Comparison of ENCODE assay signal across 25 cellular contexts in the genomic region with DNA sequence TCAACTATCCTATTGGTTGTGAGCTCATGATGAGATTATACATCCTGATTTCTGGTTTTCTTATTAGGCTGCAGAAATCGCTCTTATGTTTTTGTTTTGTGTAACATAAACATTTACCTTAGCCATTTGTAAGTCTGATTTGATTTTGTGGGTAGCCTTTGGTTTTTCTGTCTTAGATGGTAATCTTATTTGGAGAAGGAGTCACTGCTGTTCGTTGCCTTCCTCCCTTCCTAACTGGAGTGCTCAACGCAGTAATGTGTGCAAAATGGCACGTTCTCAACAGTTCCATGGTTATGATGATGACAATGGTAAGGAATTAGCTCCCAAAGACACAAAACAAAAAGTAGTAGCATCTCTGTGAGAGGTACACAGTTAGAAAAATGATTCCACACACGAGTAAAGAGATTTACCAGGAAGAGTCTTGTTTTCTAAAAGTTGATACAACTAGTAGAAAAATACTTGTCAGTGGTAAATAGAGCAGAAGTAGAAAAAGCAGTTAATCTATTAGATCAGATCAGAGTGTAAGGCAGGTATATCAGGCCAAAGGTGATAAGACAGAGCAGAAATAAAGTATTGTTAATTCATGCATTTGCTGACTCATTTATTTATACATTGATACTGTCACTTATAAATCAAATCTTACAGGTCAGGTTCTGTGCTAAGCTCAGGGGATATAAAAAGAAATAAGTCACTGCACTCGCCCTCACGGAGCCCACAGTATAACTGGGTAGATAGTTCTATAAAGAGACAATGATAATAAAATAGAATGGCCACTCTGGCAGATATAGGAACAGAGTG.
DNase-seq lines count a peak whose midpoint lies in the region; ATAC-seq, FAIRE-seq and TF ChIP-seq lines count a peak whose summit lies in the region.
"Had no signal": no experiment of that assay in that cellular context is flagged by ENCODE, and none has a peak within 500 bp of the region (broad histone marks: within the 10 kb centered on the region; RNA-seq: fewer than 3 reads in every experiment).

No MANE protein-coding gene starts in this region.

- TF ChIP-seq CTCF in GM23338 (conservative IDR thresholded peaks at IDR 0.05; ENCODE audit: low read depth in 2 of 2) (no peak), PC-9 (conservative IDR thresholded peaks at IDR 0.05) (no peak), astrocyte of the spinal cord (IDR thresholded peaks at IDR 0.05; ENCODE audit: low read depth, low read length) (no peak), Peyer's patch (IDR thresholded peaks at IDR 0.05) (no peak)

- H3K36me3 ChIP-seq in GM23338 (ENCODE audit: insufficient read depth) (no peaks in the 10 kb centered on the region), PC-9 (ENCODE audit: low read depth) (no peaks in the 10 kb centered on the region), Peyer's patch (no peaks in the 10 kb centered on the region)
- H3K36me3 ChIP-seq: BLaER1, SJSA1 had no signal

- no TSS peak for BruUV-seq in PC-9 (replicated peaks; lab: Mats Ljungman, UMichigan)

- H4K20me1 ChIP-seq in GM23338 (replicated peaks; ENCODE audit: insufficient read depth) (no peaks in the 10 kb centered on the region), PC-9 (ENCODE audit: insufficient read depth) (no peaks in the 10 kb centered on the region; the same call in 1 of the 2 replicates)
- H4K20me1 ChIP-seq: BLaER1 had no signal

- in situ Hi-C loops in astrocyte of the spinal cord (cut with HindIII; ENCODE audit: low sequenced_read_pairs): no loop called here

- no peak overlapping the region for H3K27ac Mint-ChIP-seq in GM23338
- H3K27ac Mint-ChIP-seq: CD4-positive, alpha-beta T cell had no signal

- H3K9me2 ChIP-seq in GM23338 (ENCODE audit: insufficient read depth) (no peaks in the 10 kb centered on the region), PC-9 (ENCODE audit: insufficient read depth) (no peaks in the 10 kb centered on the region)

- H3K4me1 ChIP-seq in GM23338 (ENCODE audit: insufficient read depth): peaks cover 11% of the 10 kb centered on the region; the same call in 1 of the 2 replicates
- H3K4me1 ChIP-seq in PC-9 (replicated peaks; ENCODE audit: insufficient read depth): peaks cover 15% of the 10 kb centered on the region
- H3K4me1 ChIP-seq in Peyer's patch: no peaks in the 10 kb centered on the region
- H3K4me1 ChIP-seq: BLaER1 had no signal

- no peak for DNase-seq in GM23338 (ENCODE audit: low spot score)
- peak in 1 of 2 experiments; percentile 42 for DNase-seq in PC-9
- DNase-seq in astrocyte of the spinal cord (ENCODE audit: low read depth, low spot score): peak; percentile 15
- DNase-seq in GOT3 (lab: John Stamatoyannopoulos, UW): no peak
- DNase-seq in Peyer's patch: no peak
- DNase-seq in iPS-NIHi11 (ENCODE audit: low spot score): no peak
- DNase-seq: CD4-positive, alpha-beta T cell; COR-L47; DMS 273 treated with DMSO at 0.1 percent for 48 hours; DMS79 treated with DMSO at 0.1 percent for 48 hours; Kasumi-1; MM.1S; NCI-H1092; NCI-H1436; NCI-H187 treated with DMSO at 0.1 percent for 48 hours; NCI-H2107; NCI-H446 treated with DMSO at 0.1 percent for 48 hours had no signal

- no peak for TF ChIP-seq POLR2A in Peyer's patch (IDR thresholded peaks at IDR 0.05)

- H3F3A ChIP-seq in GM23338 (replicated peaks; ENCODE audit: low read depth) (no peaks in the 10 kb centered on the region), PC-9 (ENCODE audit: insufficient read depth, low read depth) (no peaks in the 10 kb centered on the region)

- H2AFZ ChIP-seq in GM23338: peak overlapping the region; percentile 83; the same call in 1 of the 2 replicates
- 0 out of 2 replicates have a peak overlapping the region, but pooled peaks have one; percentile 24 for H2AFZ ChIP-seq in PC-9

- CTCF ChIA-PET in PC-9 (lab: Charles Lee): interaction anchor here (2.5 kb wide), 1 partner anchor 611 kb away, joined by 11 read pairs; no protein-coding TSS in a partner anchor

- no peak overlapping the region for H3K4me3 Mint-ChIP-seq in GM23338
- H3K4me3 Mint-ChIP-seq: CD4-positive, alpha-beta T cell had no signal

- H3K4me2 ChIP-seq in GM23338: no peak overlapping the region
- peak overlapping the region; percentile 20; the same call in 1 of the 2 replicates for H3K4me2 ChIP-seq in PC-9
- H3K4me2 ChIP-seq: BLaER1 had no signal

- H3K27ac ChIP-seq in GM23338 (ENCODE audit: low read depth): no peak overlapping the region
- H3K27ac ChIP-seq in PC-9: no peak overlapping the region
- no peak overlapping the region for H3K27ac ChIP-seq in Peyer's patch
- H3K27ac ChIP-seq: BLaER1, SJSA1 had no signal

- peaks cover 16% of the 10 kb centered on the region; the same call in 2 of the 3 replicates for H3K4me1 Mint-ChIP-seq in GM23338

- intact Hi-C loops in PC-9 (cut with micrococcal nuclease; ENCODE audit: unreplicated experiment): loop anchor here (10.0 kb wide), 1 partner anchor 1699 kb away; a partner anchor contains a TSS

- no peaks in the 10 kb centered on the region for H3K27me3 Mint-ChIP-seq in GM23338 (ENCODE audit: insufficient read depth, low read depth, poor library complexity)

- H3K9me3 ChIP-seq in PC-9 (ENCODE audit: insufficient read depth, low read depth) (no peaks in the 10 kb centered on the region), Peyer's patch (no peaks in the 10 kb centered on the region)
- H3K9me3 ChIP-seq: BLaER1, SJSA1 had no signal

- H3K79me2 ChIP-seq in GM23338 (replicated peaks; ENCODE audit: insufficient read depth) (no peaks in the 10 kb centered on the region), PC-9 (ENCODE audit: low read depth) (no peaks in the 10 kb centered on the region)

- FAIRE-seq in A204.1 (lab: Jason Lieb, UNC): peak; percentile 97
- FAIRE-seq: GM12891, H1, RCC 7860 had no signal

- no peaks in the 10 kb centered on the region for H3K27me3 ChIP-seq in GM23338 (ENCODE audit: insufficient read depth)
- no peaks in the 10 kb centered on the region for H3K27me3 ChIP-seq in PC-9 (ENCODE audit: insufficient read depth, low read depth)
- no peaks in the 10 kb centered on the region for H3K27me3 ChIP-seq in Peyer's patch
- H3K27me3 ChIP-seq: BLaER1, SJSA1 had no signal

- H3K9me3 Mint-ChIP-seq in GM23338: no peaks in the 10 kb centered on the region
- H3K9me3 Mint-ChIP-seq: CD4-positive, alpha-beta T cell had no signal

- no peaks in the 10 kb centered on the region; the same call in 2 of the 3 replicates for H3K36me3 Mint-ChIP-seq in GM23338 (ENCODE audit: low read depth)

- H3K4me3 ChIP-seq in GM23338 (no peak overlapping the region), PC-9 (no peak overlapping the region), astrocyte of the spinal cord (ENCODE audit: low read depth, low read length) (no peak overlapping the region), Peyer's patch (no peak overlapping the region)
- H3K4me3 ChIP-seq: BLaER1, SJSA1 had no signal

- ATAC-seq in GM23338 (no peak), GM19467 (IDR thresholded peaks at IDR 0.05; ENCODE audit: unreplicated experiment) (no peak)
- ATAC-seq: Right ventricle myocardium inferior had no signal

- POLR2A ChIA-PET in PC-9 (lab: Charles Lee; ENCODE audit: unreplicated experiment): interaction anchor here (0.8 kb wide), 1 partner anchor 720 kb away, joined by 3 read pairs; no protein-coding TSS in a partner anchor

TF ChIP-seq in GM23338, 12 proteins besides CTCF, POLR2A, EP300 and RAD21 (continues in another document):
- TF ChIP-seq CREB1 (CRISPR knock-in tag; IDR thresholded peaks at IDR 0.05; ENCODE audit: low read depth): no peak
